ENCODE assay signal across 1 cellular context in genomic region chr17:42964161-42964932, GRCh38.
TF ChIP-seq lines count a peak whose summit lies in the region.

AARSD1 (minus strand) TSS chr17:42964454; CDS start chr17:42964440, 14 bp downstream.

TF ChIP-seq in K562, 482 proteins besides CTCF, POLR2A, EP300 and RAD21 (continued from another document and continues in another):
- TF ChIP-seq MXD1 (CRISPR knock-in tag; IDR thresholded peaks at IDR 0.05; ENCODE audit: borderline replicate concordance, poor library complexity, severe bottlenecking) (peak; percentile 55), RBM39 (optimal IDR thresholded peaks at IDR 0.05; ENCODE audit: low read depth, low read length) (no peak), HDAC6 (IDR thresholded peaks at IDR 0.05; ENCODE audit: low read depth, low read length) (no peak), SREBF2 (CRISPR knock-in tag; IDR thresholded peaks at IDR 0.05) (no peak), TGIF2 (CRISPR knock-in tag; IDR thresholded peaks at IDR 0.05) (no peak; the same call in 1 of the 2 replicates), PHB2 (IDR thresholded peaks at IDR 0.05; ENCODE audit: low read depth) (peak; percentile 30; the same call in 1 of the 2 replicates), POLR2G (IDR thresholded peaks at IDR 0.05; ENCODE audit: low read depth, low read length) (peak; percentile 90), BRD4 (IDR thresholded peaks at IDR 0.05) (no peak), ZBTB5 (IDR thresholded peaks at IDR 0.05) (no peak), MTA2 (IDR thresholded peaks at IDR 0.05; ENCODE audit: low read depth) (no peak), ATF3 (IDR thresholded peaks at IDR 0.05) (no peak), ATF3 (CRISPR knock-in tag; conservative IDR thresholded peaks at IDR 0.05) (no peak), TCF7 (IDR thresholded peaks at IDR 0.05; ENCODE audit: borderline replicate concordance) (no peak), ZFX (CRISPR knock-in tag; IDR thresholded peaks at IDR 0.05) (peak; percentile 32), ASH1L (IDR thresholded peaks at IDR 0.05; ENCODE audit: borderline replicate concordance, low read depth, partially characterized antibody) (no peak), ARID1B (IDR thresholded peaks at IDR 0.05) (no peak; the same call in 1 of the 2 replicates), ZNF79 (CRISPR knock-in tag; IDR thresholded peaks at IDR 0.05; ENCODE audit: low read depth) (no peak), ETV5 (CRISPR knock-in tag; IDR thresholded peaks at IDR 0.05; ENCODE audit: low read depth) (no peak), CLOCK (CRISPR knock-in tag; IDR thresholded peaks at IDR 0.05; ENCODE audit: borderline replicate concordance) (no peak), KAT7 (CRISPR knock-in tag; IDR thresholded peaks at IDR 0.05; ENCODE audit: borderline replicate concordance) (no peak), CCNT2 (IDR thresholded peaks at IDR 0.05; ENCODE audit: borderline replicate concordance, extremely low read depth, insufficient read length, low read depth, low read length) (peak; percentile 31), ZNF354B (CRISPR knock-in tag; IDR thresholded peaks at IDR 0.05) (no peak), NUFIP1 (IDR thresholded peaks at IDR 0.05; ENCODE audit: partially characterized antibody) (no peak), ZBTB33 (CRISPR knock-in tag; IDR thresholded peaks at IDR 0.05) (0 out of 2 replicates have a peak, but pooled peaks have one; percentile 27), RHOXF2B (CRISPR knock-in tag; conservative IDR thresholded peaks at IDR 0.05) (no peak), NFYB (IDR thresholded peaks at IDR 0.05; ENCODE audit: extremely low read depth, insufficient read length) (no peak), SMAD3 (CRISPR knock-in tag; conservative IDR thresholded peaks at IDR 0.05) (no peak), FOXA1 (IDR thresholded peaks at IDR 0.05; ENCODE audit: borderline replicate concordance) (no peak), CBFA2T3 (IDR thresholded peaks at IDR 0.05) (no peak), KDM4B (IDR thresholded peaks at IDR 0.05; ENCODE audit: borderline replicate concordance in 2 of 2, low read depth in 1 of 2) (0 out of 4 replicates have a peak, but pooled peaks of 1 of the 2 experiments have one; percentile 22), FOXP4 (CRISPR knock-in tag; IDR thresholded peaks at IDR 0.05; ENCODE audit: borderline replicate concordance) (no peak), YY1 (IDR thresholded peaks at IDR 0.05; ENCODE audit: borderline replicate concordance in 1 of 3, control insufficient read depth in 1 of 3, extremely low read depth in 1 of 3, insufficient read depth in 3 of 3, insufficient read length in 1 of 3, insufficient replicate concordance in 2 of 3, low read depth in 1 of 3, low read length in 2 of 3) (peak in 2 of 3 experiments; percentile 81 to 89), ZNF134 (CRISPR knock-in tag; conservative IDR thresholded peaks at IDR 0.05) (no peak), POLR2AphosphoS2 (IDR thresholded peaks at IDR 0.05; ENCODE audit: low read length) (peak; percentile 81; the same call in 1 of the 2 replicates), TAF9B (IDR thresholded peaks at IDR 0.05; ENCODE audit: partially characterized antibody) (peak; percentile 78), SETDB1 (IDR thresholded peaks at IDR 0.05; ENCODE audit: low read length) (no peak), E2F5 (CRISPR knock-in tag; IDR thresholded peaks at IDR 0.05) (no peak), CREM (IDR thresholded peaks at IDR 0.05; ENCODE audit: low read depth) (peak; percentile 97), THRAP3 (IDR thresholded peaks at IDR 0.05; ENCODE audit: borderline replicate concordance) (no peak; the same call in none of the 2 replicates), EZH2 (IDR thresholded peaks at IDR 0.05; ENCODE audit: borderline replicate concordance, low read depth, low read length) (no peak), RBM15 (IDR thresholded peaks at IDR 0.05; ENCODE audit: insufficient read depth, low read length) (no peak), NFATC3 (IDR thresholded peaks at IDR 0.05) (no peak), ZNF584 (CRISPR knock-in tag; IDR thresholded peaks at IDR 0.05; ENCODE audit: low read depth) (no peak), ZC3H8 (IDR thresholded peaks at IDR 0.05) (no peak), ZKSCAN1 (IDR thresholded peaks at IDR 0.05; ENCODE audit: low read depth, low read length) (0 out of 2 replicates have a peak, but pooled peaks have one; percentile 48), HBP1 (CRISPR knock-in tag; IDR thresholded peaks at IDR 0.05) (0 out of 2 replicates have a peak, but pooled peaks have one; percentile 20), NONO (IDR thresholded peaks at IDR 0.05; ENCODE audit: low read depth in 2 of 2, low read length in 1 of 2) (no peak), SAP30 (IDR thresholded peaks at IDR 0.05; ENCODE audit: borderline replicate concordance, insufficient read depth, low read depth, low read length, poor library complexity, severe bottlenecking) (peak; percentile 89), PURB (CRISPR knock-in tag; IDR thresholded peaks at IDR 0.05; ENCODE audit: low read depth) (no peak), ZNF436 (CRISPR knock-in tag; IDR thresholded peaks at IDR 0.05) (no peak), HMBOX1 (IDR thresholded peaks at IDR 0.05) (no peak), CHCHD3 (CRISPR knock-in tag; IDR thresholded peaks at IDR 0.05) (no peak), TOE1 (IDR thresholded peaks at IDR 0.05; ENCODE audit: borderline replicate concordance) (peak; percentile 73; the same call in 1 of the 2 replicates), TOE1 (CRISPR knock-in tag; IDR thresholded peaks at IDR 0.05; ENCODE audit: borderline replicate concordance, low read depth) (no peak), ZNF274 (IDR thresholded peaks at IDR 0.05; ENCODE audit: borderline replicate concordance, low read depth, low read length) (no peak), ZNF140 (CRISPR knock-in tag; IDR thresholded peaks at IDR 0.05) (no peak), ZNF395 (CRISPR knock-in tag; IDR thresholded peaks at IDR 0.05) (0 out of 2 replicates have a peak, but pooled peaks have one; percentile 26), TBP (optimal IDR thresholded peaks at IDR 0.05; ENCODE audit: low read depth, low read length) (peak; percentile 87)
